In genomic region chrX:13432376-13432775, GRCh38 we compare ENCODE assay signal across 9 cellular contexts.
A peak's percentile ranks its signal among the peaks of the same experiment; 100 is the strongest.
DNase-seq lines count a peak whose midpoint lies in the region; ATAC-seq and TF ChIP-seq lines count a peak whose summit lies in the region.
"Had no signal": no experiment of that assay in that cellular context is flagged by ENCODE, and none has a peak within 500 bp of the region (broad histone marks: within the 10 kb centered on the region; RNA-seq: fewer than 3 reads in every experiment).

No MANE protein-coding gene starts in this region.

- peaks cover 0 to 20% (median 8%) of the 10 kb centered on the region in 3 donors for H3K4me1 ChIP-seq in gastroesophageal sphincter

- TF ChIP-seq CTCF in gastroesophageal sphincter (IDR thresholded peaks at IDR 0.05) (no peak), retinal pigment epithelial cell (conservative IDR thresholded peaks at IDR 0.05; ENCODE audit: low read depth, low read length) (no peak)

- DNase-seq in EH (ENCODE audit: low read depth) (peak; percentile 95), amniotic epithelial cell (ENCODE audit: low read depth) (peak; percentile 94), retinal pigment epithelial cell (ENCODE audit: low read depth) (peak; percentile 96), SKM-1 (lab: John Stamatoyannopoulos, UW; ENCODE audit: unreplicated experiment) (no peak)
- no peak for DNase-seq in activated effector memory CD4-positive, alpha-beta T cell treated with anti-CD3 and anti-CD28 coated beads, Interleukin-2, amount 50 U/mL, for 16 hours
- DNase-seq: DMS79 had no signal

- no peaks in the 10 kb centered on the region for H3K27me3 ChIP-seq in gastroesophageal sphincter

- TF ChIP-seq POLR2A in gastroesophageal sphincter (IDR thresholded peaks at IDR 0.05), result no peak

- 17 to 29% methylated on average over 1 of the region's 1 CpG for WGBS in gastroesophageal sphincter (ENCODE audit: low coverage in 1 of 2), 2 donors

- H3K4me3 ChIP-seq in gastroesophageal sphincter (no peak overlapping the region), retinal pigment epithelial cell (ENCODE audit: low read length) (no peak overlapping the region)

- no peaks in the 10 kb centered on the region for H3K9me3 ChIP-seq in gastroesophageal sphincter

- no peaks in the 10 kb centered on the region for H3K36me3 ChIP-seq in gastroesophageal sphincter

- TF ChIP-seq EP300 in gastroesophageal sphincter (IDR thresholded peaks at IDR 0.05), result no peak

- ATAC-seq in gastroesophageal sphincter (peak; percentile 91), GM21717 (IDR thresholded peaks at IDR 0.05; ENCODE audit: unreplicated experiment) (no peak), GM21390 (IDR thresholded peaks at IDR 0.05; ENCODE audit: unreplicated experiment) (no peak)

- peak overlapping the region; percentile 50 to 78 (median 73) for H3K27ac ChIP-seq in gastroesophageal sphincter

Comparison
In these comparisons a context has a peak if more than half of its experiments do, and no peak if none do; other contexts are left out.
1. DNase-seq: peak in EH (single experiment), amniotic epithelial cell (single experiment) and retinal pigment epithelial cell (single experiment); none in SKM-1 (single experiment) and activated effector memory CD4-positive, alpha-beta T cell treated with anti-CD3 and anti-CD28 coated beads, Interleukin-2, amount 50 U/mL, for 16 hours (single experiment).